ENCODE assay signal across 7 cellular contexts in genomic region chr2:36988008-36988407, GRCh38.
"Had no signal": no experiment of that assay in that cellular context is flagged by ENCODE, and none has a peak within 500 bp of the region (broad histone marks: within the 10 kb centered on the region; RNA-seq: fewer than 3 reads in every experiment).

No MANE protein-coding gene starts in this region.

- H3K4me2 ChIP-seq: GM23338 had no signal

- ATAC-seq: GM23338 had no signal

- H2AFZ ChIP-seq: GM23338 had no signal

- DNase-seq: H9, HCEC 1CT, KBM-7 had no signal

- FAIRE-seq: H1, H54, HTR-8/SVneo had no signal

- H3K4me3 ChIP-seq: GM23338 had no signal
